1 cellular context compared by ENCODE assay signal in genomic region chr6:41585605-41586004, GRCh38.
TF ChIP-seq lines count a peak whose summit lies in the region.

No MANE protein-coding gene starts in this region.

TF ChIP-seq in liver, 16 proteins besides CTCF, POLR2A, EP300 and RAD21 (continued from another document):
- no peak for TF ChIP-seq ZBTB33 (IDR thresholded peaks at IDR 0.05)
- no peak for TF ChIP-seq NR2F2 (IDR thresholded peaks at IDR 0.05)
- no peak for TF ChIP-seq HNF4A (conservative IDR thresholded peaks at IDR 0.05)
- no peak for TF ChIP-seq YY1 (IDR thresholded peaks at IDR 0.05)
- TF ChIP-seq REST (IDR thresholded peaks at IDR 0.05): no peak
- TF ChIP-seq GABPA (IDR thresholded peaks at IDR 0.05 in 1 of 2, conservative IDR thresholded peaks at IDR 0.05 in 1 of 2): no peak
- no peak for TF ChIP-seq FOXA2 (IDR thresholded peaks at IDR 0.05)
- no peak for TF ChIP-seq FOXA1 (IDR thresholded peaks at IDR 0.05)
- no peak for TF ChIP-seq MAX (IDR thresholded peaks at IDR 0.05)
- TF ChIP-seq HNF4G (IDR thresholded peaks at IDR 0.05): no peak
- no peak for TF ChIP-seq SP1 (IDR thresholded peaks at IDR 0.05)
- TF ChIP-seq RXRA (IDR thresholded peaks at IDR 0.05): no peak
- TF ChIP-seq ATF3 (IDR thresholded peaks at IDR 0.05): no peak
- no peak for TF ChIP-seq JUND (IDR thresholded peaks at IDR 0.05)
